In genomic region chr17:64022631-64023063, GRCh38 we compare ENCODE assay signal across 14 cellular contexts. TPM values are rescaled to one million over a fixed set of nuclear protein-coding genes. Genes with fewer than 3 reads are reported as not detected.
DNase-seq lines count a peak whose midpoint lies in the region; ATAC-seq and TF ChIP-seq lines count a peak whose summit lies in the region.
"Had no signal": no experiment of that assay in that cellular context is flagged by ENCODE, and none has a peak within 500 bp of the region (broad histone marks: within the 10 kb centered on the region; RNA-seq: fewer than 3 reads in every experiment).

No MANE protein-coding gene starts in this region.

- H3K4me1 Mint-ChIP-seq in activated T-helper 2 cell treated with anti-CD3 and anti-CD28 coated beads, Interferon-gamma antibody, Interleukin-2, Interleukin-4, amounts not matched to agents 10 μg/mL and 5 μg/mL and 100 μg/mL, durations not matched to agents 14 hours and 24 hours and 36 hours (ENCODE audit: low read depth) = peaks cover 57% of the 10 kb centered on the region
- peaks cover 31% of the 10 kb centered on the region for H3K4me1 Mint-ChIP-seq in memory B cell

- H3K4me3 Mint-ChIP-seq in activated T-helper 2 cell treated with anti-CD3 and anti-CD28 coated beads, Interferon-gamma antibody, Interleukin-2, Interleukin-4, amounts not matched to agents 10 μg/mL and 5 μg/mL and 100 μg/mL, durations not matched to agents 14 hours and 24 hours and 36 hours (ENCODE audit: low read depth) = peak overlapping the region; percentile 61
- H3K4me3 Mint-ChIP-seq in memory B cell = peak overlapping the region; percentile 14

- intact Hi-C loops in activated T-helper 2 cell treated with anti-CD3 and anti-CD28 coated beads, Interferon-gamma antibody, Interleukin-2, Interleukin-4, amounts not matched to agents 10 μg/mL and 5 μg/mL and 100 μg/mL, durations not matched to agents 14 hours and 24 hours and 36 hours (cut with micrococcal nuclease) = loop anchor here (5.0 to 10.0 kb wide), 2 partner anchors 60 to 242 kb away; partner anchors contain the start of gene TEX2

- no peaks in the 10 kb centered on the region for H3K27me3 Mint-ChIP-seq in activated T-helper 2 cell treated with anti-CD3 and anti-CD28 coated beads, Interferon-gamma antibody, Interleukin-2, Interleukin-4, amounts not matched to agents 10 μg/mL and 5 μg/mL and 100 μg/mL, durations not matched to agents 14 hours and 24 hours and 36 hours (ENCODE audit: low read depth)
- H3K27me3 Mint-ChIP-seq in memory B cell = no peaks in the 10 kb centered on the region

- H3K9me3 Mint-ChIP-seq in activated T-helper 2 cell treated with anti-CD3 and anti-CD28 coated beads, Interferon-gamma antibody, Interleukin-2, Interleukin-4, amounts not matched to agents 10 μg/mL and 5 μg/mL and 100 μg/mL, durations not matched to agents 14 hours and 24 hours and 36 hours = no peaks in the 10 kb centered on the region
- no peaks in the 10 kb centered on the region for H3K9me3 Mint-ChIP-seq in memory B cell

- DNase-seq in stimulated activated CD4-positive, alpha-beta T cell treated with anti-CD3 and anti-CD28 coated beads, Interleukin-4, amount 100 ng/mL, for 24 hours = peak; percentile 27
- DNase-seq in stimulated activated CD4-positive, alpha-beta T cell treated with anti-CD3 and anti-CD28 coated beads, Interleukin-15, amount 100 ng/mL, for 24 hours = no peak
- DNase-seq in activated T-helper 2 cell treated with anti-CD3 and anti-CD28 coated beads, Interferon-gamma antibody, Interleukin-2, Interleukin-4, amounts not matched to agents 10 μg/mL and 5 μg/mL and 100 μg/mL, durations not matched to agents 14 hours and 24 hours and 36 hours (ENCODE audit: low spot score) = no peak
- DNase-seq in memory B cell (ENCODE audit: low spot score in 2 of 2) (no peak), RWPE1 (ENCODE audit: low spot score) (no peak)
- DNase-seq: C1 segment of cervical spinal cord; effector CD8-positive, alpha-beta T cell; NCI-H2081 had no signal

- ATAC-seq in memory B cell (ENCODE audit: low read depth) (no peak), GM21367 (IDR thresholded peaks at IDR 0.05; ENCODE audit: unreplicated experiment) (no peak), GM19397 (IDR thresholded peaks at IDR 0.05; ENCODE audit: unreplicated experiment) (no peak), HG02763 (IDR thresholded peaks at IDR 0.05; ENCODE audit: unreplicated experiment) (no peak)

- H3K27ac Mint-ChIP-seq in activated T-helper 2 cell treated with anti-CD3 and anti-CD28 coated beads, Interferon-gamma antibody, Interleukin-2, Interleukin-4, amounts not matched to agents 10 μg/mL and 5 μg/mL and 100 μg/mL, durations not matched to agents 14 hours and 24 hours and 36 hours = peak overlapping the region; percentile 95
- peak overlapping the region; percentile 97 for H3K27ac Mint-ChIP-seq in memory B cell

- POLR2A ChIA-PET in RWPE1 (lab: Yijun Ruan, JAX; ENCODE audit: low non-redundant PET) = interaction anchor here (0.6 kb wide), 1 partner anchor 14 kb away, joined by 3 read pairs; no protein-coding TSS in a partner anchor

- no peak for TF ChIP-seq CTCF in RWPE1 (conservative IDR thresholded peaks at IDR 0.05; ENCODE audit: low read depth)

- H3K36me3 Mint-ChIP-seq in activated T-helper 2 cell treated with anti-CD3 and anti-CD28 coated beads, Interferon-gamma antibody, Interleukin-2, Interleukin-4, amounts not matched to agents 10 μg/mL and 5 μg/mL and 100 μg/mL, durations not matched to agents 14 hours and 24 hours and 36 hours (ENCODE audit: low read depth) = peaks cover 26% of the 10 kb centered on the region
- H3K36me3 Mint-ChIP-seq in memory B cell = no peaks in the 10 kb centered on the region

- CTCF ChIA-PET in RWPE1 (lab: Yijun Ruan, JAX) = interaction anchor here (0.8 to 1.5 kb wide), 2 partner anchors 103 to 111 kb away, joined by 4 to 8 read pairs; no protein-coding TSS in a partner anchor

- H3K27ac ChIP-seq in RWPE1 = no peak overlapping the region
- H3K27ac ChIP-seq: SK-N-MC had no signal

RNA-seq across cellular contexts. Expression of gene ICAM2, which starts 2.2 kb away (rescaled TPM):
- 83.2 and 85.6 TPM in 2 replicates for total RNA-seq in activated T-helper 2 cell treated with anti-CD3 and anti-CD28 coated beads, Interferon-gamma antibody, Interleukin-2, Interleukin-4, amounts not matched to agents 10 μg/mL and 5 μg/mL and 100 μg/mL, durations not matched to agents 14 hours and 24 hours and 36 hours
- total RNA-seq: astrocyte had no signal

RNA-seq across cellular contexts. Expression of gene PRR29, which starts 24.5 kb away (rescaled TPM):
- total RNA-seq in activated T-helper 2 cell treated with anti-CD3 and anti-CD28 coated beads, Interferon-gamma antibody, Interleukin-2, Interleukin-4, amounts not matched to agents 10 μg/mL and 5 μg/mL and 100 μg/mL, durations not matched to agents 14 hours and 24 hours and 36 hours = 0.14 and 0.18 TPM in 2 replicates

RNA-seq across cellular contexts. Expression of gene SCN4A, which starts 49.9 kb away (rescaled TPM):
- 0.11 and 0.14 TPM in 2 replicates for total RNA-seq in activated T-helper 2 cell treated with anti-CD3 and anti-CD28 coated beads, Interferon-gamma antibody, Interleukin-2, Interleukin-4, amounts not matched to agents 10 μg/mL and 5 μg/mL and 100 μg/mL, durations not matched to agents 14 hours and 24 hours and 36 hours
- total RNA-seq: glomerular endothelial cell had no signal
